ENCODE assay signal across 1 cellular context in the genomic region with DNA sequence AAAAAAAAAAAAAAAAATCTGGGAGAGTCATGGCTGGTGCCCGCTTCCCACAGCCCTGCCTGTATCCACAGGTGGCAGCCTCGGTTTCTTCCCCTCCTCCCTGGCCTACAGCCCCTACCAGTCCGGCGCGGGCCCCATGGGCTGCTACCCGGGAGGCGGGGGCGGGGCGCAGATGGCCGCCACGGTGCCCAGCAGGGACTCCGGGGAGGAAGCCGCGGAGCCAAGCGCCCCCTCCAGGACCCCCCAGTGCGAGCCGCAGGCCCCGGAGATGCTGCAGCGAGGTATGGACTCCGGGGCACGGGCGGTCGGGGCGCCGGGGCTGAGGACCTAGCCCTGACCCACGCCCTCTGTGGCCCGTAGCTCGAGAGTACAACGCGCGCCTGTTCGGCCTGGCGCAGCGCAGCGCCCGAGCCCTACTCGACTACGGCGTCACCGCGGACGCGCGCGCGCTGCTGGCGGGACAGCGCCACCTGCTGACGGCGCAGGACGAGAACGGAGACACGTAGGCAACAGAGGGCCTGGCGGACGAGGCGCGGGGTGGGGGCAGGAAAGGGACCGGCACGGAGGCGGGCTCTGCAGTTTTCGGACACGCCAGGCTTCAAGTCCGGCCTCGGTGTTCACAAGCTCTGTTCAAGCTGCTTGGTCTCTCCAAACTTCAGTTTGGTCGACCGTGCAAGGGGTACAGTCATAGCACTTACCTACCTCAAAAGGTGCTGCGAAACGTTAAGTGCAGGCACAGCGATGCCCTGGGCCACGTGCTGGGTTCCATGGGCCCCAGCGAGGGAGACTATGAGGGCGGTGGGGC.
TF ChIP-seq lines count a peak whose summit lies in the region.

No MANE protein-coding gene starts in this region.

TF ChIP-seq in K562, 482 proteins besides CTCF, POLR2A, EP300 and RAD21 (continued from another document):
- TF ChIP-seq FOS (IDR thresholded peaks at IDR 0.05; ENCODE audit: extremely low read depth, insufficient read length) (no peak), MXI1 (IDR thresholded peaks at IDR 0.05; ENCODE audit: low read depth, low read length) (no peak), POLR2AphosphoS5 (IDR thresholded peaks at IDR 0.05; ENCODE audit: control insufficient read depth, insufficient read depth, low read depth, low read length) (no peak), ZNF699 (CRISPR knock-in tag; IDR thresholded peaks at IDR 0.05; ENCODE audit: insufficient replicate concordance) (no peak), RBFOX2 (IDR thresholded peaks at IDR 0.05; ENCODE audit: low read depth, low read length) (peak; percentile 77), ZNF518B (CRISPR knock-in tag; IDR thresholded peaks at IDR 0.05) (no peak), XRCC5 (IDR thresholded peaks at IDR 0.05; ENCODE audit: low read depth, low read length) (peak; percentile 68; the same call in 1 of the 2 replicates), FOXP1 (CRISPR knock-in tag; IDR thresholded peaks at IDR 0.05) (peak; percentile 73; the same call in 1 of the 2 replicates), NFE2 (IDR thresholded peaks at IDR 0.05; ENCODE audit: low read depth) (0 out of 2 replicates have a peak, but pooled peaks have one; percentile 12), SETDB1 (IDR thresholded peaks at IDR 0.05; ENCODE audit: low read length) (no peak), JUN (IDR thresholded peaks at IDR 0.05; ENCODE audit: borderline replicate concordance, low read depth, low read length) (no peak), JUN (CRISPR knock-in tag; IDR thresholded peaks at IDR 0.05; ENCODE audit: borderline replicate concordance) (0 out of 2 replicates have a peak, but pooled peaks have one; percentile 35), ZNF431 (CRISPR knock-in tag; IDR thresholded peaks at IDR 0.05) (no peak)
- TF ChIP-seq, protein P1, sequence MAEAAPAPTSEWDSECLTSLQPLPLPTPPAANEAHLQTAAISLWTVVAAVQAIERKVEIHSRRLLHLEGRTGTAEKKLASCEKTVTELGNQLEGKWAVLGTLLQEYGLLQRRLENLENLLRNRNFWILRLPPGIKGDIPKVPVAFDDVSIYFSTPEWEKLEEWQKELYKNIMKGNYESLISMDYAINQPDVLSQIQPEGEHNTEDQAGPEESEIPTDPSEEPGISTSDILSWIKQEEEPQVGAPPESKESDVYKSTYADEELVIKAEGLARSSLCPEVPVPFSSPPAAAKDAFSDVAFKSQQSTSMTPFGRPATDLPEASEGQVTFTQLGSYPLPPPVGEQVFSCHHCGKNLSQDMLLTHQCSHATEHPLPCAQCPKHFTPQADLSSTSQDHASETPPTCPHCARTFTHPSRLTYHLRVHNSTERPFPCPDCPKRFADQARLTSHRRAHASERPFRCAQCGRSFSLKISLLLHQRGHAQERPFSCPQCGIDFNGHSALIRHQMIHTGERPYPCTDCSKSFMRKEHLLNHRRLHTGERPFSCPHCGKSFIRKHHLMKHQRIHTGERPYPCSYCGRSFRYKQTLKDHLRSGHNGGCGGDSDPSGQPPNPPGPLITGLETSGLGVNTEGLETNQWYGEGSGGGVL (CRISPR knock-in tag; IDR thresholded peaks at IDR 0.05): no peak
